ENCODE assay signal across 8 cellular contexts in the genomic region with DNA sequence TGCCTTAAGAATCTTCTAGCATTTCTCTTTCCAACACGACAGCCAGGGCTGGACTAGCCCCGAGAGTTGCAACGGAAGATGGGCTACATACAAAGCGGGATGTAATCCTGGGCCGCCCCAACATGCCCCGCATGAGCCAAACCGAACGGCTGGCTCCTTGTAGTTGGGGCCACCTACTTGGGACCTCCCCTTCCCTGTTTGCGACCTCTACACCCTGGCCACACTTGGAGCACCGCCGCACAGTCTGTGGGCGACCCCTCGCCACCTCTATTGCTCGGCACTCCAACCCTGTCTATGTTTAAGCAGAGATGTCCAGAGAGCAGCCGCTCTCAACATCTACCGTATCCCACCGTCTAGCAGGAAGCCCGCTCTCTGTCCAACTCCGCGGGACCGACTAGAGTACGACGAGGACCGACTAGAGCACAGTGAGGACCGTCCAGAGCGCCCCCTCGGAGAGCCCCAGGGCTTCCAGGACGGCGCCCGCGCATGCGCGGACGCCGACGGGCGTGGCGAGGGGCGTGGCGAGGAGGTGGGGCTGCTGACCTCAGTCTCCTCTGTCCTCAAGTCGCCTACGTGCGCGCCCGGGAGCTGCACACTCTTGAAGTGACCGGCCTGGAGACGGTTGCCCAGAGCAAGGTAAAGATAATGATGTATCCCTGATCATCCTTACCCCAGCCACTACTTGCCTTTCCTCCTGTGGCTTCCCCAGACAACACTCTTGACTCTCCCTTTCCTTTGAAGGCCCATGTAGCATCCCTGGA. TPM values are rescaled to one million over a fixed set of nuclear protein-coding genes. Genes with fewer than 3 reads are reported as not detected.
DNase-seq lines count a peak whose midpoint lies in the region; ATAC-seq, FAIRE-seq and TF ChIP-seq lines count a peak whose summit lies in the region.

No MANE protein-coding gene starts in this region.

- no peaks in the 10 kb centered on the region for H3K9me3 ChIP-seq in suprapubic skin

- no peaks in the 10 kb centered on the region for H3K27me3 ChIP-seq in suprapubic skin

- FAIRE-seq in HTR-8/SVneo (lab: Jason Lieb, UNC), result peak; percentile 42

- no peaks in the 10 kb centered on the region for H3K36me3 ChIP-seq in suprapubic skin

- DNase-seq in COLO829 (ENCODE audit: low spot score) (peak; percentile 97), HTR-8/SVneo (ENCODE audit: insufficient read length, low spot score) (peak; percentile 98), RPMI7951 (ENCODE audit: low read depth) (peak; percentile 92), activated gamma-delta T cell treated with Interleukin-2 at 50 U/mL for 16 hours (peak; percentile 76), foreskin melanocyte (peak; percentile 62), occipital lobe (lab: John Stamatoyannopoulos, UW) (peak; percentile 76), suprapubic skin (ENCODE audit: low spot score in 2 of 2) (peak; percentile 91 to 94)

- no peak for TF ChIP-seq CTCF in suprapubic skin (IDR thresholded peaks at IDR 0.05)

- H3K4me1 ChIP-seq in suprapubic skin, result peaks cover 37% of the 10 kb centered on the region

- peak; percentile 84 for ATAC-seq in GM19438 (IDR thresholded peaks at IDR 0.05; ENCODE audit: low read depth, unreplicated experiment)

- H3K27ac ChIP-seq in suprapubic skin, result peak overlapping the region; percentile 76

- TF ChIP-seq EP300 in suprapubic skin (IDR thresholded peaks at IDR 0.05), result no peak

- WGBS in suprapubic skin, result 7% methylated on average over 19 of the region's 47 CpGs

- peak overlapping the region; percentile 50 for H3K4me3 ChIP-seq in suprapubic skin

- peak in 1 of 2 donors; percentile 76 for TF ChIP-seq POLR2A in suprapubic skin (IDR thresholded peaks at IDR 0.05)

RNA-seq across cellular contexts. Expression of gene NEAT1, which starts 32.3 kb away (rescaled TPM):
- total RNA-seq in RPMI7951 (2014; rRNA removed; shearing (Covaris generic)), result 3.5 and 4.7 TPM in 2 replicates
- total RNA-seq in occipital lobe, result 3.6 TPM
- 1,000 to 10,000 TPM in 1 of 4 donors, 100 to 1,000 TPM in 3; 336 to 2,041 (median 481) TPM for total RNA-seq in suprapubic skin

RNA-seq across cellular contexts. Expression of gene MALAT1, which starts 44.0 kb away (rescaled TPM):
- 481 and 510 TPM in 2 replicates for total RNA-seq in RPMI7951 (2014; rRNA removed; shearing (Covaris generic))
- 11,800 TPM for total RNA-seq in occipital lobe
- over 10,000 TPM; 10,207 to 42,728 (median 11,538) TPM for total RNA-seq in suprapubic skin

Comparison
In these comparisons a context has a peak if more than half of its experiments do, and no peak if none do; other contexts are left out.
1. Peak in every context shown above with its lines: DNase-seq, ATAC-seq, H3K4me3 ChIP-seq and H3K27ac ChIP-seq.
2. RNA of gene NEAT1, which starts 32.3 kb away (total RNA-seq): 336 to 2,041 TPM in suprapubic skin; 3.5 to 4.7 TPM in RPMI7951 and 3.6 TPM in occipital lobe (single experiment); every median in the first group is over 10 times any median in the second.
3. RNA of gene MALAT1, which starts 44.0 kb away (total RNA-seq): 11,800 TPM in occipital lobe (single experiment) and 10,207 to 42,728 TPM in suprapubic skin; 481 to 510 TPM in RPMI7951; every median in the first group is over 10 times any median in the second.